In the genomic region with DNA sequence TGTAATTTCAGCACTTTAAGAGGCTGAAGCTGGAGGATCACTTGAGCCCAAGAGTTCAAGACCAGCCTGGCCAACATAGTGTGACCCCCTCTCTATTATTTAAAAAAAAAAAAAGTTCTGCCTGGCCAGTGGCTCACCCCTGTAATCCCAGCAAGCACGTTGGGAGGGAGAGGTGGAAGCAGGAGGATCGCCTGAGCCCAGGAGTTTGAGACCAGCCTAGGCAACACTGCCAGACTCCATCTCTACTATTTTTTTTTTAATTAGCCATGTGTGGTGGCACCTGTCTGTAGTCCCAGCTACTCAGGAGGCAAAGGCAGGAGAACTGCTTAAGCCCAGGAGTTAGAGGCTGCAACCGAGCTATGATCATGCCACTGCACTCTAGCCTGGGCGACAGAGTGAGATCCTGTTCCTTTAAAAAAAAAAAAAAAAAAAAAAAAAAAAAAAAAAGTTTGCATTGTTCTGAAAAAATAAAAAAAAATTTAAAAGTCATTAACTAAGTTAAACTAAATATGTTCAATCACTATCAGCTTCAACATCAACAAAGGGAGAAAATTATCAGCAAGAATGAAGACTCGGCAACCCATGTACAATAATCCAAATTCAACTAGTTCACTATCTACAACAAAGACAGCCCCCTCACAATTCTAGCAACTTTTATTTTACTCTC, we compare ENCODE assay signal across 8 cellular contexts. TPM values are rescaled to one million over a fixed set of nuclear protein-coding genes. Genes with fewer than 3 reads are reported as not detected.
DNase-seq lines count a peak whose midpoint lies in the region; ATAC-seq and TF ChIP-seq lines count a peak whose summit lies in the region.

No MANE protein-coding gene starts in this region.

- H4K20me1 ChIP-seq in DND-41 (ENCODE audit: insufficient read depth, low read length), result peaks cover 43% of the 10 kb centered on the region

- intact Hi-C loops in Panc1 (cut with micrococcal nuclease; ENCODE audit: unreplicated experiment), result no loop called here
- intact Hi-C loops in esophagus muscularis mucosa (cut with DNase I), result loop anchor here (10.0 kb wide), 1 partner anchor 177 kb away; a partner anchor contains a TSS
- intact Hi-C loops in posterior vena cava (cut with DNase I), result loop anchor here in 1 of 2 donors (5.0 kb wide), 1 partner anchor 105 kb away; a partner anchor contains a TSS

- peak overlapping the region; percentile 65 to 75 for H3K4me3 ChIP-seq in DND-41 (ENCODE audit: low read depth in 1 of 2, low read length in 2 of 2)
- peak overlapping the region; percentile 89 to 94 for H3K4me3 ChIP-seq in Panc1 (ENCODE audit: low read depth in 2 of 2, low read length in 2 of 2)
- peak overlapping the region; percentile 87 to 100 (median 96) for H3K4me3 ChIP-seq in esophagus muscularis mucosa

- peaks cover 69% of the 10 kb centered on the region for H3K79me2 ChIP-seq in DND-41 (ENCODE audit: insufficient read depth, low read length)

- BruUV-seq in Panc1 (replicated peaks; lab: Mats Ljungman, UMichigan), result no TSS peak

- WGBS in esophagus muscularis mucosa, result 16% methylated on average over 5 of the region's 5 CpGs

- POLR2A ChIA-PET in Panc1 (lab: Charles Lee) (interaction anchor here (0.7 kb wide), 2 partner anchors 10 to 14 kb away, joined by 4 to 5 read pairs; no protein-coding TSS in a partner anchor), GM10248 (lab: Yijun Ruan, JAX) (no interaction called here)

- H2AFZ ChIP-seq in DND-41 (ENCODE audit: low read depth, low read length), result peak overlapping the region; percentile 91; the same call in 1 of the 2 replicates

- no peak for TF ChIP-seq EP300 in esophagus muscularis mucosa (IDR thresholded peaks at IDR 0.05)

- H3K36me3 ChIP-seq in DND-41 (ENCODE audit: insufficient read depth, low read length) (no peaks in the 10 kb centered on the region; the same call in 1 of the 2 replicates), Panc1 (ENCODE audit: control insufficient read depth, insufficient read depth, low read length) (no peaks in the 10 kb centered on the region; the same call in 1 of the 2 replicates), esophagus muscularis mucosa (no peaks in the 10 kb centered on the region)

- peak overlapping the region; percentile 95 for H3K27ac ChIP-seq in DND-41 (ENCODE audit: low read length)
- H3K27ac ChIP-seq in Panc1 (ENCODE audit: low read length), result peak overlapping the region; percentile 90
- H3K27ac ChIP-seq in esophagus muscularis mucosa (replicated peaks in 1 of 4), result peak overlapping the region; percentile 99 to 100 (median 100)

- H3K27me3 ChIP-seq in DND-41 (ENCODE audit: insufficient read depth, low read length, poor library complexity), result no peaks in the 10 kb centered on the region
- no peaks in the 10 kb centered on the region for H3K27me3 ChIP-seq in Panc1 (ENCODE audit: control insufficient read depth, insufficient read depth, low read length)
- no peaks in the 10 kb centered on the region for H3K27me3 ChIP-seq in esophagus muscularis mucosa

- H3K4me2 ChIP-seq in DND-41 (ENCODE audit: insufficient read depth, low read length), result peak overlapping the region; percentile 92

- TF ChIP-seq CTCF in DND-41 (IDR thresholded peaks at IDR 0.05; ENCODE audit: borderline replicate concordance, extremely low read depth, low read length, poor library complexity, severe bottlenecking) (no peak), Panc1 (IDR thresholded peaks at IDR 0.05) (no peak), esophagus muscularis mucosa (IDR thresholded peaks at IDR 0.05) (no peak), GM10248 (IDR thresholded peaks at IDR 0.05; ENCODE audit: control extremely low read depth, extremely low read depth, low read depth, missing control alignments) (no peak)

- peaks cover 45% of the 10 kb centered on the region for H3K4me1 ChIP-seq in DND-41 (ENCODE audit: insufficient read depth, low read length)
- peaks cover 27% of the 10 kb centered on the region; the same call in 1 of the 2 replicates for H3K4me1 ChIP-seq in Panc1 (ENCODE audit: control insufficient read depth, insufficient read depth, low read length)
- H3K4me1 ChIP-seq in esophagus muscularis mucosa, result peaks cover 46 to 65% (median 65%) of the 10 kb centered on the region in 4 donors

- ATAC-seq in DND-41 (ENCODE audit: insufficient read depth, low read depth) (no peak), Panc1 (no peak), HG02588 (IDR thresholded peaks at IDR 0.05; ENCODE audit: unreplicated experiment) (no peak), HG02610 (IDR thresholded peaks at IDR 0.05; ENCODE audit: unreplicated experiment) (no peak)

- DNase-seq in DND-41, result peak; percentile 21
- no peak for DNase-seq in Panc1 (ENCODE audit: low read depth, low spot score)
- no peak for DNase-seq in esophagus muscularis mucosa (ENCODE audit: extremely low spot score)
- peak; percentile 5 for DNase-seq in posterior vena cava (ENCODE audit: low spot score)
- DNase-seq in DMS 273 treated with DMSO at 0.1 percent for 48 hours (lab: John Stamatoyannopoulos, UW), result no peak
- DNase-seq in GM10248 (ENCODE audit: extremely low spot score), result no peak

- peak overlapping the region; percentile 97 for H3K9ac ChIP-seq in DND-41 (ENCODE audit: low read depth, low read length)

- CTCF ChIA-PET in Panc1 (lab: Charles Lee), result no interaction called here
- CTCF ChIA-PET in GM10248 (lab: Yijun Ruan, JAX), result interaction anchor here (1.1 to 1.5 kb wide), 2 partner anchors 12 to 18 kb away, joined by 3 read pairs; no protein-coding TSS in a partner anchor

- TF ChIP-seq POLR2A in esophagus muscularis mucosa (IDR thresholded peaks at IDR 0.05; ENCODE audit: low read depth), result no peak

- H3K9me3 ChIP-seq in DND-41 (ENCODE audit: insufficient read depth, low read length, severe bottlenecking) (no peaks in the 10 kb centered on the region), Panc1 (ENCODE audit: control insufficient read depth, insufficient read depth, low read depth, low read length) (no peaks in the 10 kb centered on the region), esophagus muscularis mucosa (no peaks in the 10 kb centered on the region)

- in situ Hi-C loops in Panc1 (cut with HindIII; ENCODE audit: low pct_unique_long_range_greater_than_20kb, low sequenced_read_pairs), result no loop called here

RNA-seq across cellular contexts. Expression of a gene that starts 1.9 kb away (rescaled TPM):
- total RNA-seq in Panc1 (2021; ENCODE audit: unreplicated experiment) (68.8 TPM), esophagus muscularis mucosa (100 to 1,000 TPM; 113 to 153 (median 116) TPM), posterior vena cava (10 to 100 TPM; 73.9 to 85.4 TPM)
- 41.5 TPM for polyA plus RNA-seq in Panc1 (2012; ENCODE audit: insufficient read length)

Comparison
In these comparisons a context has a peak if more than half of its experiments do, and no peak if none do; other contexts are left out.
1. DNase-seq: peak in DND-41 (single experiment) and posterior vena cava (single experiment); none in Panc1 (single experiment), esophagus muscularis mucosa (single experiment), DMS 273 treated with DMSO at 0.1 percent for 48 hours (single experiment) and GM10248 (single experiment).
2. Peak in every context shown above with its lines, with median percentiles within 50 percentile points of each other: H3K27ac ChIP-seq and H3K4me3 ChIP-seq.